ENCODE assay signal across 9 cellular contexts in the genomic region with DNA sequence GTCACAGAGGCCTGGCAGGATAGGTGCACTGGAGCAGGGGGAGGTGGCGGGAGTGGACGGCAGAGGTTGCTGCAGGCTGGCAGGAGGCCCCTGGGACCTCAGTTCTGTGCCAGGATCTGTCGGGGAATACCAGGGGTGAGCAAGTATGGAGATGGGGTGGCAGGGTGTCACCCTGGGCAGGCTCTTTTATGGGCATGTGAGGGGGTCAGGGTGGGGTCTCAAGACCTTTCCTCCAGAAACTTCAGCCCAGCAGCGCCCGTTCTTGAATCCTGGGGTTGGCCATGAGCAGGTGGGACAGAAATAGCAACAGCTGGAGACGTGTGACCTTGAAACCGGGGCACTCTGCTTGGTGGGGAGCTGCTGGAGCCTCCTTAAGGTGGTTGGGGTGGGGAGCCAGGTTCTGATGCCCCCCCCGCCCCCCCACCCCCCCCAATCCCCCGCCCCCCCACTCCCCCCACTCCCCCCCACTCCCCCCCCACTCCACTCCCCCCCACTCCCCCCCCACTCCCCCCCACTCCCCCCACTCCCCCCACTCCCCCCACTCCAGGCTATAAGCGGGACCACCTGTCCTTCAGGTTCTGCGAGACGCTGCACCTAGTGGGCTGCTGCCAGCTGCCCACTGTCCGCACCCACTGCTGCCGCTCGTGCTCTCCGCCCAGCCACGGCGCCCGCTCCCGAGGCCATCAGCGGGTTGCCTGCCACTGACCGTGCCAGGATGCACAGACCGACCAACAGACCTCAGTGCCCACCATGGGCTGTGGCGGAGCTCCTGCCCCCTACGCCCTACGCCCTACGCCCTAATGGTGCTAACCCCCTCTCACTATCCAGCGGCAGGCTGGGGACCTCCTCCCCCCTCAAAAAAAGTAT.
A peak's percentile ranks its signal among the peaks of the same experiment; 100 is the strongest.
DNase-seq lines count a peak whose midpoint lies in the region; ATAC-seq and TF ChIP-seq lines count a peak whose summit lies in the region.
"Had no signal": no experiment of that assay in that cellular context is flagged by ENCODE, and none has a peak within 500 bp of the region (broad histone marks: within the 10 kb centered on the region; RNA-seq: fewer than 3 reads in every experiment).

No MANE protein-coding gene starts in this region.

- H3K4me3 ChIP-seq in SK-N-MC = no peak overlapping the region
- no peak overlapping the region for H3K4me3 ChIP-seq in esophagus (ENCODE audit: low read depth in 1 of 2, low read length in 2 of 2)
- H3K4me3 ChIP-seq in naive thymus-derived CD4-positive, alpha-beta T cell (ENCODE audit: low read length) = no peak overlapping the region
- no peak overlapping the region for H3K4me3 ChIP-seq in tibial nerve
- no peak overlapping the region for H3K4me3 ChIP-seq in brain microvascular endothelial cell (ENCODE audit: low read depth, low read length)
- no peak overlapping the region for H3K4me3 ChIP-seq in MM.1S (ENCODE audit: low read length)

- POLR2A ChIA-PET in naive thymus-derived CD4-positive, alpha-beta T cell (lab: Charles Lee) = no interaction called here

- H2AFZ ChIP-seq in MM.1S (ENCODE audit: low read length) = no peak overlapping the region

- peaks cover 0 to 2% (median 0%) of the 10 kb centered on the region in 11 donors for H3K9me3 Mint-ChIP-seq in naive thymus-derived CD4-positive, alpha-beta T cell

- peaks cover 9 to 37% of the 10 kb centered on the region in 2 donors for H3K4me1 ChIP-seq in esophagus (ENCODE audit: control insufficient read depth in 2 of 2, insufficient read depth in 2 of 2, low read length in 1 of 2)
- H3K4me1 ChIP-seq in naive thymus-derived CD4-positive, alpha-beta T cell (ENCODE audit: control insufficient read depth in 2 of 2, insufficient read depth in 2 of 2, low read length in 2 of 2) = peaks cover 0 to 15% of the 10 kb centered on the region in 2 donors
- H3K4me1 ChIP-seq in tibial nerve = peaks cover 0 to 81% (median 35%) of the 10 kb centered on the region in 4 donors
- 0 out of 2 replicates have a peak, but pooled peaks cover 5% of the 10 kb centered on the region for H3K4me1 ChIP-seq in MM.1S (ENCODE audit: low read length)

- H3K9me3 ChIP-seq in SK-N-MC (ENCODE audit: low read depth, low read length) = no peaks in the 10 kb centered on the region
- no peaks in the 10 kb centered on the region for H3K9me3 ChIP-seq in esophagus (ENCODE audit: control insufficient read depth in 2 of 2, insufficient read depth in 1 of 2, low read depth in 1 of 2, low read length in 1 of 2)
- no peaks in the 10 kb centered on the region for H3K9me3 ChIP-seq in naive thymus-derived CD4-positive, alpha-beta T cell (ENCODE audit: control insufficient read depth in 2 of 3, low read length in 3 of 3)
- no peaks in the 10 kb centered on the region for H3K9me3 ChIP-seq in tibial nerve
- no peaks in the 10 kb centered on the region for H3K9me3 ChIP-seq in MM.1S (replicated peaks; ENCODE audit: insufficient read depth, low read length)

- H3K36me3 ChIP-seq in SK-N-MC (ENCODE audit: insufficient read depth, low read length) (no peaks in the 10 kb centered on the region; the same call in 1 of the 2 replicates), esophagus (ENCODE audit: control insufficient read depth in 2 of 2, insufficient read depth in 2 of 2, low read length in 1 of 2) (peaks cover 0 to 3% of the 10 kb centered on the region in 2 donors), tibial nerve (peaks cover 0 to 8% (median 0%) of the 10 kb centered on the region in 3 donors), brain microvascular endothelial cell (replicated peaks) (peaks cover 11% of the 10 kb centered on the region), MM.1S (replicated peaks; ENCODE audit: insufficient read depth, low read length) (no peaks in the 10 kb centered on the region)
- peaks cover 0 to 19% (median 0%) of the 10 kb centered on the region in 3 experiments for H3K36me3 ChIP-seq in naive thymus-derived CD4-positive, alpha-beta T cell (ENCODE audit: control insufficient read depth in 2 of 3, insufficient read depth in 3 of 3, low read length in 3 of 3)

- H3K36me3 Mint-ChIP-seq in naive thymus-derived CD4-positive, alpha-beta T cell = peaks cover 0 to 3% (median 0%) of the 10 kb centered on the region in 5 donors

- in situ Hi-C loops in brain microvascular endothelial cell (cut with HindIII; ENCODE audit: low pct_ligation_motif_present, low sequenced_read_pairs) = no loop called here

- no peak for TF ChIP-seq EP300 in tibial nerve (IDR thresholded peaks at IDR 0.05)

- no peak for DNase-seq in SK-N-MC (ENCODE audit: low read depth, low spot score)
- DNase-seq in naive thymus-derived CD4-positive, alpha-beta T cell = no peak
- DNase-seq in tibial nerve (ENCODE audit: low spot score in 2 of 2) = no peak
- no peak for DNase-seq in brain microvascular endothelial cell
- no peak for DNase-seq in NCI-H2029 (lab: John Stamatoyannopoulos, UW)
- DNase-seq in MM.1S = no peak
- DNase-seq: activated naive CD4-positive, alpha-beta T cell treated with Interleukin-2 at 50 U/mL for 16 hours; H7 had no signal

- CTCF ChIA-PET in naive thymus-derived CD4-positive, alpha-beta T cell (lab: Charles Lee) = interaction anchor here (1.5 kb wide), 1 partner anchor 14 kb away, joined by 3 read pairs; no protein-coding TSS in a partner anchor

- H3K27me3 Mint-ChIP-seq in naive thymus-derived CD4-positive, alpha-beta T cell = no peaks in the 10 kb centered on the region

- no peak for TF ChIP-seq CTCF in tibial nerve (IDR thresholded peaks at IDR 0.05)
- TF ChIP-seq CTCF in brain microvascular endothelial cell (IDR thresholded peaks at IDR 0.05; ENCODE audit: low read depth, low read length, missing control alignments) = no peak
- TF ChIP-seq CTCF in MM.1S (IDR thresholded peaks at IDR 0.05; ENCODE audit: low read length) = no peak

- ATAC-seq in naive thymus-derived CD4-positive, alpha-beta T cell = no peak

- 62 to 67% methylated on average over 21 to 26 of the region's 28 CpGs for WGBS in esophagus, 2 donors
- WGBS in tibial nerve, 2 donors = 69 to 80% methylated on average over 11 to 23 of the region's 28 CpGs

- intact Hi-C loops in naive thymus-derived CD4-positive, alpha-beta T cell (cut with micrococcal nuclease) = no loop called here

- H4K20me1 ChIP-seq in MM.1S (ENCODE audit: insufficient read depth, low read length) = no peaks in the 10 kb centered on the region

- no peaks in the 10 kb centered on the region for H3K9me2 ChIP-seq in MM.1S (replicated peaks; ENCODE audit: insufficient read depth, low read length)

- no peak overlapping the region for H3K9ac ChIP-seq in SK-N-MC (ENCODE audit: insufficient read length)
- no peak overlapping the region for H3K9ac ChIP-seq in MM.1S (ENCODE audit: low read length)

- H3K27ac ChIP-seq in SK-N-MC = 0 out of 2 replicates have a peak overlapping the region, but pooled peaks have one; percentile 5
- peak overlapping the region; percentile 82 to 98 for H3K27ac ChIP-seq in esophagus (ENCODE audit: low read depth in 2 of 2, low read length in 1 of 2)
- H3K27ac ChIP-seq in naive thymus-derived CD4-positive, alpha-beta T cell (ENCODE audit: low read depth, low read length) = no peak overlapping the region
- H3K27ac ChIP-seq in tibial nerve = peak overlapping the region in 3 of 4 donors; percentile 34 to 75 (median 44)
- no peak overlapping the region for H3K27ac ChIP-seq in brain microvascular endothelial cell
- H3K27ac ChIP-seq in MM.1S (ENCODE audit: low read length) = no peak overlapping the region

- TF ChIP-seq POLR2A in tibial nerve (IDR thresholded peaks at IDR 0.05) = no peak

- no peaks in the 10 kb centered on the region for H3K27me3 ChIP-seq in esophagus (ENCODE audit: control insufficient read depth in 1 of 2, insufficient read depth in 2 of 2, low read length in 2 of 2)
- H3K27me3 ChIP-seq in naive thymus-derived CD4-positive, alpha-beta T cell (ENCODE audit: control insufficient read depth in 2 of 2, insufficient read depth in 2 of 2, low read length in 2 of 2) = no peaks in the 10 kb centered on the region
- no peaks in the 10 kb centered on the region for H3K27me3 ChIP-seq in tibial nerve
- H3K27me3 ChIP-seq in brain microvascular endothelial cell (replicated peaks) = no peaks in the 10 kb centered on the region
- no peaks in the 10 kb centered on the region for H3K27me3 ChIP-seq in MM.1S (replicated peaks; ENCODE audit: insufficient read depth, low read length)

- peaks cover 10 to 27% (median 23%) of the 10 kb centered on the region in 7 donors for H3K4me1 Mint-ChIP-seq in naive thymus-derived CD4-positive, alpha-beta T cell

- H3K4me2 ChIP-seq in MM.1S (ENCODE audit: low read depth, low read length) = no peak overlapping the region

- no peaks in the 10 kb centered on the region for H3F3A ChIP-seq in MM.1S (ENCODE audit: insufficient read depth, low read length)

- no peaks in the 10 kb centered on the region for H3K79me2 ChIP-seq in MM.1S (ENCODE audit: low read length)

- H3K4me3 Mint-ChIP-seq in naive thymus-derived CD4-positive, alpha-beta T cell = no peak overlapping the region

- peak overlapping the region in 6 of 9 donors; percentile 31 to 72 (median 57) for H3K27ac Mint-ChIP-seq in naive thymus-derived CD4-positive, alpha-beta T cell

Comparison
In these comparisons a context has a peak if more than half of its experiments do, and no peak if none do; other contexts are left out.
1. H3K27ac ChIP-seq: peak in SK-N-MC (single experiment), esophagus (2 of 2) and tibial nerve (3 of 4); none in naive thymus-derived CD4-positive, alpha-beta T cell (single experiment), brain microvascular endothelial cell (single experiment) and MM.1S (single experiment).